Comparison of ENCODE assay signal across 6 cellular contexts in the genomic region with DNA sequence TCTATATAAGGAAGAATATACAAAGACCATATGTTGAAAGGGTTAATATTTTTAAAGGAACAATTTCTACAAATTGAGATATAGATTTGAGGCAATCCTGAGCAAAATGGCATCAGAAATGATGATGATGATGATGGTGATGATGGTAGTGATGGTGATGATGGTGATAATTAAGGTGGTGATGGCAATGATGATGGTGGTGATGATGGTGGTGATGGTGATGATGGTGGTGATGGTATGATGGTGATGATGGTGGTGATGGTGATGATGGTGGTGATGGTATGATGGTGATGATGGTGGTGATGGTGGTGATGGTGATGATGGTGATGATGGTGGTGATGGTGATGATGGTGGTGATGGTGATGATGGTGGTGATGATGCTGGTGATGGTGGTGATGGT.
DNase-seq lines count a peak whose midpoint lies in the region; ATAC-seq, FAIRE-seq and TF ChIP-seq lines count a peak whose summit lies in the region.
"Not testable (repeated sequence)": the region's sequence is repeated elsewhere in the genome, so short reads cannot be mapped to it uniquely, and the experiment has no call there.

No MANE protein-coding gene starts in this region.

- in situ Hi-C loops in GM12878 (cut with MboI); HepG2 (cut with HindIII; ENCODE audit: extremely low pct_ligation_motif_present, low pct_unique_long_range_greater_than_20kb): not testable (repeated sequence)

- not testable (repeated sequence) for H3K18ac ChIP-seq in H1 (ENCODE audit: extremely low read depth, low read length); neuronal stem cell (ENCODE audit: low read length)

- not testable (repeated sequence) for H2BK5ac ChIP-seq in H1 (ENCODE audit: low read depth, low read length); neuronal stem cell (ENCODE audit: low read length)

- not testable (repeated sequence) for H3K4ac ChIP-seq in H1 (replicated peaks; ENCODE audit: insufficient read length, low read depth, low read length); neuronal stem cell (ENCODE audit: low read length)

- H3K4me1 ChIP-seq in HEK293 (ENCODE audit: control insufficient read depth, insufficient read depth, low read length); GM12878 (ENCODE audit: control insufficient read depth, insufficient read depth, low read length); H1 (replicated peaks in 1 of 4; ENCODE audit: control insufficient read depth in 3 of 4, insufficient read depth in 4 of 4, low read length in 3 of 4); HepG2 (ENCODE audit: insufficient read depth, low read length); neuronal stem cell (ENCODE audit: control insufficient read depth in 2 of 2, insufficient read depth in 1 of 2, low read depth in 1 of 2, low read length in 2 of 2): not testable (repeated sequence)

- not testable (repeated sequence) for H3K23ac ChIP-seq in H1 (ENCODE audit: insufficient read length); neuronal stem cell (ENCODE audit: low read depth, low read length, poor library complexity)

- not testable (repeated sequence) for TF ChIP-seq RAD21 in GM12878 (IDR thresholded peaks at IDR 0.05; ENCODE audit: insufficient read depth, low read depth, low read length); H1 (IDR thresholded peaks at IDR 0.05 in 1 of 2, conservative IDR thresholded peaks at IDR 0.05 in 1 of 2; ENCODE audit: low read depth in 2 of 2, low read length in 2 of 2); HepG2 (CRISPR knock-in tag; IDR thresholded peaks at IDR 0.05)

- H3K9ac ChIP-seq in GM12878 (ENCODE audit: control insufficient read depth, insufficient read depth, low read length); H1 (replicated peaks in 1 of 4; ENCODE audit: extremely low read depth in 1 of 4, low read depth in 3 of 4, low read length in 3 of 4); HepG2 (ENCODE audit: insufficient read depth, low read depth, low read length): not testable (repeated sequence)
- H3K9ac ChIP-seq in neuronal stem cell (ENCODE audit: low read depth, low read length, poor library complexity): peak overlapping the region; percentile 64

- not testable (repeated sequence) for H3K79me1 ChIP-seq in H1 (ENCODE audit: low read depth, low read length); neuronal stem cell (ENCODE audit: low read depth, low read length)

- H3K4me3 ChIP-seq in HEK293 (ENCODE audit: low read depth, low read length); GM12878; H1 (ENCODE audit: extremely low read depth in 1 of 4, insufficient read depth in 2 of 4, low read depth in 3 of 4, low read length in 4 of 4); HepG2 (replicated peaks in 1 of 3; ENCODE audit: insufficient read depth in 1 of 3, low read depth in 2 of 3, low read length in 3 of 3): not testable (repeated sequence)
- peak overlapping the region in 1 of 2 donors; percentile 69 for H3K4me3 ChIP-seq in neuronal stem cell (ENCODE audit: low read length in 2 of 2)

- FAIRE-seq in GM12878 (lab: Jason Lieb, UNC) (peak; percentile 47), urothelium cell line (lab: Jason Lieb, UNC) (peak; percentile 100)
- FAIRE-seq in H1 (lab: Jason Lieb, UNC); HepG2 (lab: Jason Lieb, UNC): not testable (repeated sequence)

- not testable (repeated sequence) for H3K79me2 ChIP-seq in GM12878 (ENCODE audit: control insufficient read depth, insufficient read depth, low read length); H1 (ENCODE audit: control insufficient read depth in 1 of 2, insufficient read depth in 2 of 2, low read length in 2 of 2); HepG2 (ENCODE audit: insufficient read depth, low read length)

- not testable (repeated sequence) for H2BK12ac ChIP-seq in H1 (ENCODE audit: low read depth, low read length); neuronal stem cell (ENCODE audit: low read length)

- not testable (repeated sequence) for H4K20me1 ChIP-seq in GM12878 (ENCODE audit: control insufficient read depth, insufficient read depth); H1 (replicated peaks in 1 of 2; ENCODE audit: control insufficient read depth in 1 of 2, insufficient read depth in 2 of 2, low read length in 2 of 2); HepG2 (ENCODE audit: insufficient read depth, low read length)

- H2AK5ac ChIP-seq in H1 (ENCODE audit: low read depth, low read length): peak overlapping the region; percentile 82; the same call in 1 of the 2 replicates
- not testable (repeated sequence) for H2AK5ac ChIP-seq in neuronal stem cell (ENCODE audit: low read depth, low read length)

- BruUV-seq in GM12878 (replicated peaks; lab: Mats Ljungman, UMichigan); HepG2 (replicated peaks; lab: Mats Ljungman, UMichigan): not testable (repeated sequence)

- not testable (repeated sequence) for H3K27ac ChIP-seq in HEK293 (ENCODE audit: extremely low read depth, low read depth, low read length); GM12878 (ENCODE audit: control insufficient read depth, insufficient read depth); H1 (ENCODE audit: low read depth, low read length); HepG2 (ENCODE audit: extremely low read length, insufficient read depth, low read length); neuronal stem cell (replicated peaks; ENCODE audit: low read length)

- TF ChIP-seq CTCF in HEK293 (tag by site-specific recombination; IDR thresholded peaks at IDR 0.05); GM12878 (IDR thresholded peaks at IDR 0.05 in 2 of 3, conservative IDR thresholded peaks at IDR 0.05 in 1 of 3; ENCODE audit: control insufficient read depth in 2 of 3, extremely low read depth in 1 of 3, insufficient read depth in 1 of 3, low read depth in 3 of 3, low read length in 3 of 3); H1 (IDR thresholded peaks at IDR 0.05; ENCODE audit: control extremely low read depth in 1 of 3, insufficient read depth in 1 of 3, low read depth in 1 of 3, low read length in 3 of 3); HepG2 (CRISPR knock-in tag; IDR thresholded peaks at IDR 0.05): not testable (repeated sequence)

- intact Hi-C loops in GM12878 (cut with micrococcal nuclease; ENCODE audit: unreplicated experiment); HepG2 (cut with micrococcal nuclease; ENCODE audit: unreplicated experiment): not testable (repeated sequence)

- not testable (repeated sequence) for H3K14ac ChIP-seq in H1 (ENCODE audit: insufficient read length); neuronal stem cell (ENCODE audit: low read length)

- ATAC-seq in GM12878, HepG2: not testable (repeated sequence)

- not testable (repeated sequence) for H4K91ac ChIP-seq in H1 (replicated peaks; ENCODE audit: insufficient read length, low read length); neuronal stem cell (ENCODE audit: low read depth, low read length, poor library complexity)

- peaks cover 14% of the 10 kb centered on the region; the same call in 1 of the 2 replicates for H3K23me2 ChIP-seq in H1 (ENCODE audit: low read depth, low read length)

- DNase-seq in GM12878 (ENCODE audit: low read depth, low spot score); H1 (ENCODE audit: low read depth in 1 of 2, low spot score in 2 of 2); HepG2 (ENCODE audit: low spot score); neuronal stem cell (ENCODE audit: low spot score); urothelium cell line (ENCODE audit: low spot score): not testable (repeated sequence)

- H4K5ac ChIP-seq in H1 (ENCODE audit: insufficient read length, low read depth, low read length): not testable (repeated sequence)

- not testable (repeated sequence) for H2AFZ ChIP-seq in GM12878 (ENCODE audit: control insufficient read depth, low read depth, low read length); H1 (ENCODE audit: low read length); HepG2 (ENCODE audit: low read length); neuronal stem cell (ENCODE audit: low read length)

- RAD21 ChIA-PET in GM12878 (lab: Charles Lee; ENCODE audit: unreplicated experiment): not testable (repeated sequence)

- H3K9me3 ChIP-seq in HEK293 (ENCODE audit: control insufficient read depth, insufficient read depth, low read depth, low read length); GM12878 (replicated peaks; ENCODE audit: control insufficient read depth, insufficient read depth, low read length); neuronal stem cell (replicated peaks in 1 of 2; ENCODE audit: control insufficient read depth in 2 of 2, insufficient read depth in 1 of 2, low read depth in 1 of 2, low read length in 2 of 2): not testable (repeated sequence)
- peaks cover 0 to 16% of the 10 kb centered on the region in 2 experiments; a peak in 3 of 4 replicates for H3K9me3 ChIP-seq in H1 (ENCODE audit: insufficient read depth in 2 of 2, low read depth in 1 of 2, low read length in 1 of 2)
- peaks cover 39% of the 10 kb centered on the region for H3K9me3 ChIP-seq in HepG2 (ENCODE audit: low read length)

- H3K4me2 ChIP-seq in GM12878 (ENCODE audit: control insufficient read depth, insufficient read depth); H1 (ENCODE audit: insufficient read depth in 1 of 2, low read depth in 2 of 2, low read length in 2 of 2); HepG2 (ENCODE audit: low read depth, low read length); neuronal stem cell (ENCODE audit: insufficient read depth, low read length, poor library complexity, severe bottlenecking): not testable (repeated sequence)

- not testable (repeated sequence) for H2BK15ac ChIP-seq in H1 (ENCODE audit: low read length); neuronal stem cell (ENCODE audit: low read length)

- not testable (repeated sequence) for H3K56ac ChIP-seq in H1 (replicated peaks; ENCODE audit: insufficient read length, low read depth, low read length)

- CTCF ChIA-PET in HEK293 (lab: Yijun Ruan, JAX); GM12878 (lab: Yijun Ruan, JAX); H1 (lab: Charles Lee; ENCODE audit: partially characterized antibody); HepG2 (lab: Yijun Ruan, JAX; ENCODE audit: low intra/inter-chr PET ratio, low total read pairs): not testable (repeated sequence)

- not testable (repeated sequence) for H2BK20ac ChIP-seq in H1 (ENCODE audit: low read length)

- SMC1A ChIA-PET in GM12878 (lab: Charles Lee; ENCODE audit: uncharacterized antibody, unreplicated experiment): not testable (repeated sequence)

- not testable (repeated sequence) for H2BK120ac ChIP-seq in H1 (replicated peaks; ENCODE audit: low read depth, low read length); neuronal stem cell (ENCODE audit: low read depth, low read length)

- TF ChIP-seq POLR2A in GM12878 (IDR thresholded peaks at IDR 0.05; ENCODE audit: low read depth, low read length); H1 (IDR thresholded peaks at IDR 0.05; ENCODE audit: control extremely low read depth in 1 of 2, low read depth in 2 of 2, low read length in 2 of 2); HepG2 (IDR thresholded peaks at IDR 0.05; ENCODE audit: insufficient read depth in 1 of 2, low read depth in 2 of 2, low read length in 2 of 2): not testable (repeated sequence)

- not testable (repeated sequence) for H3K27me3 ChIP-seq in GM12878 (replicated peaks in 1 of 2; ENCODE audit: control insufficient read depth in 2 of 2, insufficient read depth in 2 of 2, low read length in 1 of 2); H1 (replicated peaks in 1 of 4; ENCODE audit: control insufficient read depth in 3 of 4, extremely low read depth in 1 of 4, insufficient read depth in 3 of 4, low read length in 3 of 4); HepG2 (ENCODE audit: control insufficient read depth in 1 of 2, insufficient read depth in 2 of 2, low read length in 2 of 2); neuronal stem cell (ENCODE audit: control insufficient read depth in 3 of 3, insufficient read depth in 3 of 3, low read depth in 1 of 3, low read length in 3 of 3)

- not testable (repeated sequence) for TF ChIP-seq EP300 in GM12878 (IDR thresholded peaks at IDR 0.05; ENCODE audit: borderline replicate concordance in 1 of 2, control insufficient read depth in 1 of 2, low read depth in 2 of 2, low read length in 2 of 2); H1 (IDR thresholded peaks at IDR 0.05; ENCODE audit: borderline replicate concordance in 1 of 2, low read depth in 2 of 2, low read length in 2 of 2); HepG2 (IDR thresholded peaks at IDR 0.05; ENCODE audit: low read depth in 2 of 2, low read length in 2 of 2); HepG2 (CRISPR knock-in tag; IDR thresholded peaks at IDR 0.05; ENCODE audit: borderline replicate concordance)

- H3K36me3 ChIP-seq in HEK293 (ENCODE audit: control insufficient read depth in 2 of 2, insufficient read depth in 1 of 2, low read length in 2 of 2); GM12878 (ENCODE audit: control insufficient read depth in 2 of 2, insufficient read depth in 2 of 2, low read length in 1 of 2); H1 (ENCODE audit: control insufficient read depth in 2 of 4, insufficient read depth in 4 of 4, low read length in 3 of 4); HepG2 (replicated peaks in 1 of 2; ENCODE audit: control insufficient read depth in 1 of 2, insufficient read depth in 2 of 2, low read length in 2 of 2); neuronal stem cell (replicated peaks in 1 of 2; ENCODE audit: control insufficient read depth in 2 of 2, insufficient read depth in 2 of 2, low read length in 2 of 2): not testable (repeated sequence)

- H4K8ac ChIP-seq in H1 (ENCODE audit: extremely low read depth, insufficient read depth, low read length): not testable (repeated sequence)
- peak overlapping the region; percentile 24 for H4K8ac ChIP-seq in neuronal stem cell (ENCODE audit: low read depth, low read length)

- POLR2A ChIA-PET in HEK293 (lab: Yijun Ruan, JAX); GM12878 (lab: Charles Lee); H1 (lab: Charles Lee; ENCODE audit: partially characterized antibody); HepG2 (lab: Yijun Ruan, JAX): not testable (repeated sequence)
